Comparison of ENCODE assay signal across 10 cellular contexts in the genomic region with DNA sequence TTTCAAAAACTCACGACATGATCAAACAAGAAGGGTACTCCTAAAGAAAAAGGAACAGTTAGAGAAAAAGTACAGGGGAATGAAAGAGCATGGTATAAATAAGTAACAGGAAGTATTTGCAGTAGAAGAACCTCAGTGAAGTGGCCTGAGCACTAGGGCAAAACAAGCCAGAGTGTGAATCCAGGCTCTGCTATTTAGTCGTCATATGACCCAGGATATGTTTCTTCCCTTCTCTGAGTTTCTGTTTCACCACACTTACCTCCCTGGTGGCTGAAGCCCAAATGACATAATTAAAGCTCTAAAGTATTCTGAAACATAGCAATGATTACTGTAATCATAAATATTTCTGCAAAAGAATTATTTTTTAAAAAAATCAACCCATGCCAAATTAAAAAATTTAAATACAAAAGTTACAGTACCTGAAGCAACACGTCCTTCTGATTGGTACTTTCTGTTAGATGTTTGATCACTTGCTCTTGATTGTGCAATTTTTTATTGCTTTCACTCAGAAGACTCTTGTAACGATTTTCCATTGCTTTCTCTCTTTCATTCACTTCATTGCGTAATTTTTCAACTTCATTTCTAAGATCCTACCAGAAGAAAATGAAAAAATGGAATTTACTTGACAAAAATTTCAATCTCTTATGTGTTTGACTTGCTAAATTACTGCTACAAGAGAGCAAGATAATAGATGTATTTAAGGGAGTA.
DNase-seq lines count a peak whose midpoint lies in the region; ATAC-seq and TF ChIP-seq lines count a peak whose summit lies in the region.
"Had no signal": no experiment of that assay in that cellular context is flagged by ENCODE, and none has a peak within 500 bp of the region (broad histone marks: within the 10 kb centered on the region; RNA-seq: fewer than 3 reads in every experiment).

No MANE protein-coding gene starts in this region.

- CTCF ChIA-PET in MCF 10A (lab: Yijun Ruan, JAX) = no interaction called here

- no peak for TF ChIP-seq CTCF in MCF 10A (IDR thresholded peaks at IDR 0.05; ENCODE audit: unreplicated experiment)

- H3K27me3 Mint-ChIP-seq in activated CD4-positive, alpha-beta T cell treated with anti-CD3 and anti-CD28 coated beads, Interleukin-2, amount 10 ng/mL, durations not matched to agents 24 days and 14 days = no peaks in the 10 kb centered on the region
- H3K27me3 Mint-ChIP-seq in stimulated activated memory B cell treated with anti-CD40 and anti-IgM and Interleukin-4, amounts not matched to agents 10 μg/mL and 1 μg/mL and 100 μg/mL, for 72 hours = no peaks in the 10 kb centered on the region
- H3K27me3 Mint-ChIP-seq in MCF 10A (ENCODE audit: insufficient read depth, unreplicated experiment) = no peaks in the 10 kb centered on the region

- POLR2A ChIA-PET in MCF 10A (lab: Yijun Ruan, JAX) = interaction anchor here (1.0 kb wide), 1 partner anchor 42 kb away, joined by 4 read pairs; no protein-coding TSS in a partner anchor

- H3K4me3 ChIP-seq in SK-N-MC = no peak overlapping the region

- H3K36me3 ChIP-seq in SK-N-MC (ENCODE audit: insufficient read depth, low read length) = peaks cover 50% of the 10 kb centered on the region

- no peak for DNase-seq in activated CD4-positive, alpha-beta T cell treated with anti-CD3 and anti-CD28 coated beads, Interleukin-2, amount 10 ng/mL, durations not matched to agents 24 days and 14 days
- no peak for DNase-seq in activated CD4-positive, alpha-beta T cell treated with anti-CD3 and anti-CD28 coated beads for 4 hours
- DNase-seq in SK-N-MC (ENCODE audit: low read depth, low spot score) (no peak), posterior vena cava (ENCODE audit: low spot score) (no peak), hypothalamus (lab: John Stamatoyannopoulos, UW) (no peak), MCF 10A (ENCODE audit: unreplicated experiment) (no peak)
- DNase-seq: NCI-H1105 treated with DMSO at 0.1 percent for 48 hours had no signal

- peak; percentile 83 for ATAC-seq in HG03025 (IDR thresholded peaks at IDR 0.05; ENCODE audit: low FRiP score, unreplicated experiment)
- peak; percentile 51 for ATAC-seq in stimulated activated memory B cell treated with anti-CD40 and anti-IgM and Interleukin-4, amounts not matched to agents 10 μg/mL and 1 μg/mL and 100 μg/mL, for 72 hours

- H3K27ac Mint-ChIP-seq in activated CD4-positive, alpha-beta T cell treated with anti-CD3 and anti-CD28 coated beads, Interleukin-2, amount 10 ng/mL, durations not matched to agents 24 days and 14 days = peak overlapping the region; percentile 21
- no peak overlapping the region for H3K27ac Mint-ChIP-seq in stimulated activated memory B cell treated with anti-CD40 and anti-IgM and Interleukin-4, amounts not matched to agents 10 μg/mL and 1 μg/mL and 100 μg/mL, for 72 hours
- H3K27ac Mint-ChIP-seq in MCF 10A (ENCODE audit: low read depth, unreplicated experiment) = no peak overlapping the region

- H3K9me3 Mint-ChIP-seq in activated CD4-positive, alpha-beta T cell treated with anti-CD3 and anti-CD28 coated beads, Interleukin-2, amount 10 ng/mL, durations not matched to agents 24 days and 14 days = peaks cover 3% of the 10 kb centered on the region
- H3K9me3 Mint-ChIP-seq in stimulated activated memory B cell treated with anti-CD40 and anti-IgM and Interleukin-4, amounts not matched to agents 10 μg/mL and 1 μg/mL and 100 μg/mL, for 72 hours = no peaks in the 10 kb centered on the region
- no peaks in the 10 kb centered on the region for H3K9me3 Mint-ChIP-seq in MCF 10A (ENCODE audit: unreplicated experiment)

- BruUV-seq in MCF 10A (replicated peaks; lab: Mats Ljungman, UMichigan) = no TSS peak

- H3K4me1 Mint-ChIP-seq in activated CD4-positive, alpha-beta T cell treated with anti-CD3 and anti-CD28 coated beads, Interleukin-2, amount 10 ng/mL, durations not matched to agents 24 days and 14 days = peaks cover 9% of the 10 kb centered on the region
- H3K4me1 Mint-ChIP-seq in stimulated activated memory B cell treated with anti-CD40 and anti-IgM and Interleukin-4, amounts not matched to agents 10 μg/mL and 1 μg/mL and 100 μg/mL, for 72 hours = peaks cover 12% of the 10 kb centered on the region
- no peaks in the 10 kb centered on the region for H3K4me1 Mint-ChIP-seq in MCF 10A (ENCODE audit: insufficient read depth, unreplicated experiment)

- 0 out of 2 replicates have a peak overlapping the region, but pooled peaks have one; percentile 23 for H3K27ac ChIP-seq in SK-N-MC
- H3K27ac ChIP-seq: neutrophil had no signal

- H3K9me3 ChIP-seq in SK-N-MC (ENCODE audit: low read depth, low read length) = no peaks in the 10 kb centered on the region
- H3K9me3 ChIP-seq: neutrophil had no signal

- no peak overlapping the region for H3K9ac ChIP-seq in SK-N-MC (ENCODE audit: insufficient read length)

- H3K36me3 Mint-ChIP-seq in activated CD4-positive, alpha-beta T cell treated with anti-CD3 and anti-CD28 coated beads, Interleukin-2, amount 10 ng/mL, durations not matched to agents 24 days and 14 days (ENCODE audit: low read depth) = peaks cover 45% of the 10 kb centered on the region
- peaks cover 62% of the 10 kb centered on the region for H3K36me3 Mint-ChIP-seq in stimulated activated memory B cell treated with anti-CD40 and anti-IgM and Interleukin-4, amounts not matched to agents 10 μg/mL and 1 μg/mL and 100 μg/mL, for 72 hours
- H3K36me3 Mint-ChIP-seq in MCF 10A (ENCODE audit: insufficient read depth, unreplicated experiment) = peaks cover 47% of the 10 kb centered on the region

- intact Hi-C loops in activated CD4-positive, alpha-beta T cell treated with anti-CD3 and anti-CD28 coated beads, Interleukin-2, amount 10 ng/mL, durations not matched to agents 24 days and 14 days (cut with micrococcal nuclease) = no loop called here
- intact Hi-C loops in posterior vena cava (cut with DNase I) (no loop called here), MCF 10A (cut with micrococcal nuclease) (no loop called here)

- H3K4me3 Mint-ChIP-seq in activated CD4-positive, alpha-beta T cell treated with anti-CD3 and anti-CD28 coated beads, Interleukin-2, amount 10 ng/mL, durations not matched to agents 24 days and 14 days = no peak overlapping the region
- no peak overlapping the region for H3K4me3 Mint-ChIP-seq in stimulated activated memory B cell treated with anti-CD40 and anti-IgM and Interleukin-4, amounts not matched to agents 10 μg/mL and 1 μg/mL and 100 μg/mL, for 72 hours
- no peak overlapping the region for H3K4me3 Mint-ChIP-seq in MCF 10A (ENCODE audit: unreplicated experiment)
